In genomic region chr14:95452176-95452889, GRCh38 we compare ENCODE assay signal across 10 cellular contexts.
DNase-seq lines count a peak whose midpoint lies in the region; ATAC-seq, FAIRE-seq and TF ChIP-seq lines count a peak whose summit lies in the region.
"Had no signal": no experiment of that assay in that cellular context is flagged by ENCODE, and none has a peak within 500 bp of the region (broad histone marks: within the 10 kb centered on the region; RNA-seq: fewer than 3 reads in every experiment).

No MANE protein-coding gene starts in this region.

- FAIRE-seq in HTR-8/SVneo (lab: Jason Lieb, UNC), result no peak

- ATAC-seq in stimulated activated naive CD8-positive, alpha-beta T cell treated with anti-CD3 and anti-CD28 coated beads, Interleukin-15, amount 100 ng/mL, for 72 hours, result peak; percentile 45
- no peak for ATAC-seq in HG03097 (IDR thresholded peaks at IDR 0.05; ENCODE audit: low FRiP score, unreplicated experiment)
- ATAC-seq: right cardiac atrium had no signal

- peak; percentile 44 for TF ChIP-seq CTCF in fibroblast of mammary gland (conservative IDR thresholded peaks at IDR 0.05; ENCODE audit: control insufficient read depth, insufficient read depth, low read depth, low read length)

- no peak overlapping the region for H3K4me3 ChIP-seq in fibroblast of mammary gland (ENCODE audit: control insufficient read depth, low read depth, low read length)

- no peaks in the 10 kb centered on the region for H3K9me3 Mint-ChIP-seq in stimulated activated naive CD8-positive, alpha-beta T cell treated with anti-CD3 and anti-CD28 coated beads, Interleukin-15, amount 100 ng/mL, for 72 hours
- H3K9me3 Mint-ChIP-seq: brain had no signal

- no peaks in the 10 kb centered on the region for H3K4me1 Mint-ChIP-seq in stimulated activated naive CD8-positive, alpha-beta T cell treated with anti-CD3 and anti-CD28 coated beads, Interleukin-15, amount 100 ng/mL, for 72 hours

- DNase-seq in activated CD4-positive, alpha-beta T cell treated with anti-CD3 and anti-CD28 coated beads for 48 hours, result peak; percentile 22
- DNase-seq in activated CD4-positive, alpha-beta T cell treated with anti-CD3 and anti-CD28 coated beads for 1 hour, result no peak
- DNase-seq in NCI-H774 (lab: John Stamatoyannopoulos, UW) (peak; percentile 24), fibroblast of mammary gland (ENCODE audit: low read depth) (no peak), HTR-8/SVneo (ENCODE audit: insufficient read length, low spot score) (no peak), SKM-1 (lab: John Stamatoyannopoulos, UW; ENCODE audit: unreplicated experiment) (no peak)
- no peak for DNase-seq in stimulated activated naive CD8-positive, alpha-beta T cell treated with anti-CD3 and anti-CD28 coated beads, Interleukin-15, amount 100 ng/mL, for 72 hours

- H3K27me3 Mint-ChIP-seq in stimulated activated naive CD8-positive, alpha-beta T cell treated with anti-CD3 and anti-CD28 coated beads, Interleukin-15, amount 100 ng/mL, for 72 hours, result no peaks in the 10 kb centered on the region

- H3K27ac Mint-ChIP-seq in stimulated activated naive CD8-positive, alpha-beta T cell treated with anti-CD3 and anti-CD28 coated beads, Interleukin-15, amount 100 ng/mL, for 72 hours, result no peak overlapping the region
- H3K27ac Mint-ChIP-seq: brain had no signal

- H3K4me3 Mint-ChIP-seq in stimulated activated naive CD8-positive, alpha-beta T cell treated with anti-CD3 and anti-CD28 coated beads, Interleukin-15, amount 100 ng/mL, for 72 hours, result no peak overlapping the region
- H3K4me3 Mint-ChIP-seq: brain had no signal

Comparison
In these comparisons a context has a peak if more than half of its experiments do, and no peak if none do; other contexts are left out.
1. DNase-seq: peak in activated CD4-positive, alpha-beta T cell treated with anti-CD3 and anti-CD28 coated beads for 48 hours (single experiment) and NCI-H774 (single experiment); none in activated CD4-positive, alpha-beta T cell treated with anti-CD3 and anti-CD28 coated beads for 1 hour (single experiment), fibroblast of mammary gland (single experiment), stimulated activated naive CD8-positive, alpha-beta T cell treated with anti-CD3 and anti-CD28 coated beads, Interleukin-15, amount 100 ng/mL, for 72 hours (0 of 2), HTR-8/SVneo (single experiment) and SKM-1 (single experiment).